In genomic region chr10:24393206-24393605, GRCh38 we compare ENCODE assay signal across 21 cellular contexts.
"Had no signal": no experiment of that assay in that cellular context is flagged by ENCODE, and none has a peak within 500 bp of the region (broad histone marks: within the 10 kb centered on the region; RNA-seq: fewer than 3 reads in every experiment).

No MANE protein-coding gene starts in this region.

- ATAC-seq: activated CD4-positive, CD25-positive, alpha-beta regulatory T cell treated with anti-CD3 and anti-CD28 coated beads, Interleukin-2, amount 50 U/mL, for 24 hours; activated CD8-positive, alpha-beta T cell treated with anti-CD3 and anti-CD28 coated beads for 36 hours; activated T-helper 17 cell treated with anti-CD3 and anti-CD28 coated beads, Interleukin-2, amount 50 U/mL, for 72 hours; effector memory CD8-positive, alpha-beta T cell; esophagus mucosa; heart left ventricle; left lung; natural killer cell treated with Interleukin-12 subunit alpha and Interleukin-12 subunit beta and Interleukin-15 and Interleukin-18, amount 100 ng/mL, for 72 hours; pancreas; stimulated activated naive CD8-positive, alpha-beta T cell treated with anti-CD3 and anti-CD28 coated beads, Interleukin-15, amount 100 ng/mL, for 72 hours; T-helper 17 cell had no signal

- H3K4me1 ChIP-seq: colonic mucosa, heart left ventricle, left lung, pancreas, psoas muscle, right atrium auricular region, tibial nerve had no signal

- H3K9me3 Mint-ChIP-seq: activated CD4-positive, alpha-beta T cell treated with anti-CD3 and anti-CD28 coated beads, Interleukin-2, amount 10 ng/mL, durations not matched to agents 7 days and 5 days; activated CD8-positive, alpha-beta T cell treated with anti-CD3 and anti-CD28 coated beads for 36 hours had no signal

- H3K27me3 Mint-ChIP-seq: activated CD4-positive, alpha-beta T cell treated with anti-CD3 and anti-CD28 coated beads, Interleukin-2, amount 10 ng/mL, durations not matched to agents 7 days and 5 days had no signal

- DNase-seq: activated CD4-positive, alpha-beta T cell treated with anti-CD3 and anti-CD28 coated beads, Interleukin-2, amount 10 ng/mL, durations not matched to agents 7 days and 5 days; activated CD8-positive, alpha-beta T cell treated with anti-CD3 and anti-CD28 coated beads for 36 hours; amniotic stem cell; colonic mucosa; dorsolateral prefrontal cortex; effector memory CD8-positive, alpha-beta T cell; heart left ventricle; left lung; pancreas; psoas muscle; stimulated activated CD4-positive, alpha-beta T cell treated with anti-CD3 and anti-CD28 coated beads, Interleukin-12 subunit alpha, Interleukin-12 subunit beta, amount 100 ng/mL, for 4 hours; stimulated activated CD4-positive, alpha-beta T cell treated with anti-CD3 and anti-CD28 coated beads, Interleukin-4, amount 100 ng/mL, for 4 hours; stimulated activated naive CD8-positive, alpha-beta T cell treated with anti-CD3 and anti-CD28 coated beads, Interleukin-15, amount 100 ng/mL, for 72 hours; T-helper 17 cell had no signal

- H3K4me3 ChIP-seq: colonic mucosa, dorsolateral prefrontal cortex, heart left ventricle, left lung, pancreas, psoas muscle, right atrium auricular region, tibial nerve had no signal

- H3K4me3 Mint-ChIP-seq: activated CD4-positive, alpha-beta T cell treated with anti-CD3 and anti-CD28 coated beads, Interleukin-2, amount 10 ng/mL, durations not matched to agents 7 days and 5 days; activated CD8-positive, alpha-beta T cell treated with anti-CD3 and anti-CD28 coated beads for 36 hours; activated naive CD8-positive, alpha-beta T cell; activated T-helper 17 cell treated with anti-CD3 and anti-CD28 coated beads, Interleukin-2, amount 50 U/mL, for 72 hours; effector memory CD8-positive, alpha-beta T cell; natural killer cell treated with Interleukin-12 subunit alpha and Interleukin-12 subunit beta and Interleukin-15 and Interleukin-18, amount 100 ng/mL, for 72 hours; stimulated activated naive CD8-positive, alpha-beta T cell treated with anti-CD3 and anti-CD28 coated beads, Interleukin-15, amount 100 ng/mL, for 72 hours; T-helper 17 cell had no signal

- H3K27ac Mint-ChIP-seq: activated CD4-positive, alpha-beta T cell treated with anti-CD3 and anti-CD28 coated beads, Interleukin-2, amount 10 ng/mL, durations not matched to agents 7 days and 5 days; activated CD8-positive, alpha-beta T cell treated with anti-CD3 and anti-CD28 coated beads for 36 hours; activated naive CD8-positive, alpha-beta T cell; activated T-helper 17 cell treated with anti-CD3 and anti-CD28 coated beads, Interleukin-2, amount 50 U/mL, for 72 hours; effector memory CD8-positive, alpha-beta T cell; natural killer cell treated with Interleukin-12 subunit alpha and Interleukin-12 subunit beta and Interleukin-15 and Interleukin-18, amount 100 ng/mL, for 72 hours; T-helper 17 cell had no signal

- H3K36me3 Mint-ChIP-seq: activated naive CD8-positive, alpha-beta T cell; natural killer cell treated with Interleukin-12 subunit alpha and Interleukin-12 subunit beta and Interleukin-15 and Interleukin-18, amount 100 ng/mL, for 72 hours had no signal

- H3K36me3 ChIP-seq: colonic mucosa, heart left ventricle, left lung, pancreas, right atrium auricular region, tibial nerve had no signal

- H3K27ac ChIP-seq: colonic mucosa, dorsolateral prefrontal cortex, heart left ventricle, left lung, pancreas, psoas muscle, right atrium auricular region, tibial nerve had no signal

- H3K27me3 ChIP-seq: colonic mucosa, dorsolateral prefrontal cortex, heart left ventricle, left lung, pancreas, right atrium auricular region, tibial nerve had no signal

- H3K9me3 ChIP-seq: colonic mucosa, heart left ventricle, left lung, pancreas, psoas muscle, right atrium auricular region, tibial nerve had no signal

- H3K4me1 Mint-ChIP-seq: activated CD4-positive, alpha-beta T cell treated with anti-CD3 and anti-CD28 coated beads, Interleukin-2, amount 10 ng/mL, durations not matched to agents 7 days and 5 days; activated T-helper 17 cell treated with anti-CD3 and anti-CD28 coated beads, Interleukin-2, amount 50 U/mL, for 72 hours; stimulated activated naive CD8-positive, alpha-beta T cell treated with anti-CD3 and anti-CD28 coated beads, Interleukin-15, amount 100 ng/mL, for 72 hours; T-helper 17 cell had no signal
